Comparison of ENCODE assay signal across 17 cellular contexts in genomic region chr7:114175140-114175539, GRCh38.
"Had no signal": no experiment of that assay in that cellular context is flagged by ENCODE, and none has a peak within 500 bp of the region (broad histone marks: within the 10 kb centered on the region; RNA-seq: fewer than 3 reads in every experiment).

No MANE protein-coding gene starts in this region.

- H3K9me3 ChIP-seq: sigmoid colon, suprapubic skin had no signal

- H3K36me3 ChIP-seq: sigmoid colon, suprapubic skin had no signal

- DNase-seq: activated CD8-positive, alpha-beta memory T cell treated with anti-CD3 and anti-CD28 coated beads, Interleukin-2, amount 50 U/mL, for 48 hours; activated CD8-positive, alpha-beta T cell treated with anti-CD3 and anti-CD28 coated beads for 36 hours; activated naive CD4-positive, alpha-beta T cell; central memory CD4-positive, alpha-beta T cell; cortex of kidney; effector memory CD4-positive, alpha-beta T cell; immature natural killer cell; natural killer cell; nucleus accumbens; sigmoid colon; stimulated activated CD4-positive, alpha-beta T cell treated with anti-CD3 and anti-CD28 coated beads, Interleukin-2, amount 100 ng/mL, for 48 hours; stimulated activated naive CD8-positive, alpha-beta T cell treated with anti-CD3 and anti-CD28 coated beads, Interleukin-15, Interleukin-2, amounts not matched to agents 100 U/mL and 50 U/mL, for 24 hours; T-helper 2 cell had no signal

- H3K4me3 Mint-ChIP-seq: activated CD8-positive, alpha-beta T cell treated with anti-CD3 and anti-CD28 coated beads for 36 hours; immature natural killer cell; natural killer cell; type B pancreatic cell had no signal

- H3K4me1 ChIP-seq: suprapubic skin had no signal

- H3K36me3 Mint-ChIP-seq: immature natural killer cell, natural killer cell, type B pancreatic cell had no signal

- H3K27ac ChIP-seq: epithelial cell of prostate, sigmoid colon, suprapubic skin had no signal

- H3K4me3 ChIP-seq: sigmoid colon, suprapubic skin had no signal

- H3K4me1 Mint-ChIP-seq: immature natural killer cell, natural killer cell had no signal

- ATAC-seq: activated CD8-positive, alpha-beta T cell treated with anti-CD3 and anti-CD28 coated beads for 36 hours; natural killer cell; stimulated activated naive CD8-positive, alpha-beta T cell treated with anti-CD3 and anti-CD28 coated beads, Interleukin-15, Interleukin-2, amounts not matched to agents 100 U/mL and 50 U/mL, for 24 hours had no signal

- H3K27me3 Mint-ChIP-seq: activated CD8-positive, alpha-beta T cell treated with anti-CD3 and anti-CD28 coated beads for 36 hours; progenitor cell of endocrine pancreas; type B pancreatic cell had no signal

- H3K27ac Mint-ChIP-seq: activated CD8-positive, alpha-beta T cell treated with anti-CD3 and anti-CD28 coated beads for 36 hours; immature natural killer cell; natural killer cell; progenitor cell of endocrine pancreas; type B pancreatic cell had no signal

- H3K27me3 ChIP-seq: sigmoid colon, suprapubic skin had no signal
